ENCODE assay signal across 28 cellular contexts in genomic region chr12:98431089-98431488, GRCh38.
"Had no signal": no experiment of that assay in that cellular context is flagged by ENCODE, and none has a peak within 500 bp of the region (broad histone marks: within the 10 kb centered on the region; RNA-seq: fewer than 3 reads in every experiment).

No MANE protein-coding gene starts in this region.

- H3K4me2 ChIP-seq: neural progenitor cell, smooth muscle cell had no signal

- DNase-seq: natural killer cell; occipital lobe; ovary; posterior cingulate gyrus; psoas muscle; right cardiac atrium; spleen; stimulated activated CD4-positive, alpha-beta T cell treated with anti-CD3 and anti-CD28 coated beads, Interleukin-12 subunit alpha, Interleukin-12 subunit beta, amount 100 ng/mL, for 4 hours; stimulated activated CD4-positive, alpha-beta T cell treated with anti-CD3 and anti-CD28 coated beads, Interleukin-1b, Interleukin-23, amount 100 ng/mL, for 48 hours; stimulated activated CD4-positive, alpha-beta T cell treated with anti-CD3 and anti-CD28 coated beads, Interleukin-4, amount 100 ng/mL, for 1 hour; stimulated activated CD4-positive, alpha-beta T cell treated with anti-CD3 and anti-CD28 coated beads, Interleukin-4, amount 100 ng/mL, for 4 hours; stimulated activated CD8-positive, alpha-beta memory T cell treated with anti-CD3 and anti-CD28 coated beads, Interleukin-4, amount 100 ng/mL, for 48 hours; stimulated activated naive CD4-positive, alpha-beta T cell; stimulated activated naive CD8-positive, alpha-beta T cell treated with anti-CD3 and anti-CD28 coated beads, Interleukin-15, amount 100 ng/mL, for 72 hours; stimulated activated naive CD8-positive, alpha-beta T cell treated with anti-CD3 and anti-CD28 coated beads, Interleukin-15, Interleukin-2, amounts not matched to agents 100 U/mL and 50 U/mL, for 24 hours; substantia nigra; testis; tibial artery; transverse colon; upper lobe of right lung; uterus had no signal

- H3K4me3 ChIP-seq: neural progenitor cell, ovary, psoas muscle, skin epidermis, smooth muscle cell, spleen, suprapubic skin, testis, tibial artery, transverse colon, upper lobe of right lung, uterus had no signal

- H3K9me3 ChIP-seq: ovary, testis, tibial artery, upper lobe of right lung, uterus had no signal

- H3K4me1 ChIP-seq: neural progenitor cell, parathyroid adenoma, psoas muscle, spleen, suprapubic skin, testis, tibial artery, transverse colon, upper lobe of right lung, uterus had no signal

- H3K27me3 ChIP-seq: neural progenitor cell, ovary, spleen, suprapubic skin, testis, tibial artery, transverse colon, upper lobe of right lung, uterus had no signal

- H3K36me3 ChIP-seq: neural progenitor cell, ovary, spleen, suprapubic skin, transverse colon, upper lobe of right lung, uterus had no signal

- ATAC-seq: natural killer cell; psoas muscle; right cardiac atrium; sciatic nerve; stimulated activated memory B cell treated with anti-CD40 and anti-IgM and Interleukin-4, amounts not matched to agents 10 μg/mL and 1 μg/mL and 100 μg/mL, for 72 hours; stimulated activated naive CD8-positive, alpha-beta T cell treated with anti-CD3 and anti-CD28 coated beads, Interleukin-15, amount 100 ng/mL, for 72 hours; stimulated activated naive CD8-positive, alpha-beta T cell treated with anti-CD3 and anti-CD28 coated beads, Interleukin-15, Interleukin-2, amounts not matched to agents 100 U/mL and 50 U/mL, for 24 hours; upper lobe of right lung had no signal

- H3K27ac ChIP-seq: neural progenitor cell, ovary, parathyroid adenoma, psoas muscle, skin epidermis, spleen, suprapubic skin, testis, tibial artery, transverse colon, upper lobe of right lung, uterus had no signal

- H2AFZ ChIP-seq: neural progenitor cell, parathyroid adenoma had no signal

- H3K9ac ChIP-seq: neural progenitor cell, parathyroid adenoma had no signal

- H3K79me2 ChIP-seq: parathyroid adenoma had no signal
